In the genomic region with DNA sequence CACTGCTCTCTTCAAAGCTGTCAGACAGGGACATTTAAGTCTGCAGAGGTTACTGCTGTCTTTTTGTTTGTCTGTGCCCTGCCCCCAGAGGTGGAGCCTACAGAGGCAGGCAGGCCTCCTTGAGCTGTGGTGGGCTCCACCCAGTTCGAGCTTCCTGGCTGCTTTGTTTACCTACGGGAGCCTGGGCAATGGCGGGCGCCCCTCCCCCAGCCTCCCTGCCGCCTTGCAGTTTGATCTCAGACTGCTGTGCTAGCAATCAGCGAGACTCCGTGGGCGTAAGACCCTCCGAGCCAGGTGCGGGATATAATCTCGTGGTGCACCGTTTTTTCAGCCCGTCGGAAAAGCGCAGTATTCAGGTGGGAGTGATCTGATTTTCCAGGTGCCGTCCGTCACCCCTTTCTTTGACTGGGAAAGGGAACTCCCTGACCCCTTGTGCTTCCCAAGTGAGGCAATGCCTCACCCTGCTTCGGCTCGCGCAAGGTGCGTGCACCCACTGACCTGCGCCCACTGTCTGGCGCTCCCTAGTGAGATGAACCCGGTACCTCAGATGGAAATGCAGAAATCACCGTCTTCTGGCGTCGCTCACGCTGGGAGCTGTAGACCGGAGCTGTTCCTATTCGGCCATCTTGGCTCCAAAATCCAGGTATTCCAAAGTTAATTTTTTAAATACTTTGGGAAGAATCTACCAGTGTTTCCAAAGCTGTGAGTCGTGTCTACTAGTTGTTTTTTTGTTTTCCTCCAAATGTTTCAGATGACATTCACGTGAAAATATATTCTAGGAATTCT, we compare ENCODE assay signal across 7 cellular contexts.
DNase-seq lines count a peak whose midpoint lies in the region; TF ChIP-seq lines count a peak whose summit lies in the region.
"Not testable (repeated sequence)": the region's sequence is repeated elsewhere in the genome, so short reads cannot be mapped to it uniquely, and the experiment has no call there.

No MANE protein-coding gene starts in this region.

- H3K9me3 ChIP-seq in NT2/D1 (ENCODE audit: insufficient read depth, low read length); endodermal cell (ENCODE audit: control insufficient read depth, low read length); neural progenitor cell (ENCODE audit: low read depth): not testable (repeated sequence)

- not testable (repeated sequence) for H3K27me3 ChIP-seq in H7 (ENCODE audit: control insufficient read depth, insufficient read depth, low read length); KMS-11 (ENCODE audit: insufficient read depth, low read depth); NT2/D1 (ENCODE audit: insufficient read depth, insufficient read length); endodermal cell (ENCODE audit: control insufficient read depth, insufficient read depth, low read length, poor library complexity, severe bottlenecking); neural progenitor cell

- H3K4me2 ChIP-seq in KMS-11: peak overlapping the region; percentile 34; the same call in 1 of the 2 replicates
- peak overlapping the region; percentile 7 for H3K4me2 ChIP-seq in neural progenitor cell

- H3K9ac ChIP-seq in KMS-11: peak overlapping the region; percentile 53; the same call in 1 of the 2 replicates
- H3K9ac ChIP-seq in NT2/D1 (ENCODE audit: insufficient read length, low read depth): peak overlapping the region; percentile 61
- not testable (repeated sequence) for H3K9ac ChIP-seq in endodermal cell (ENCODE audit: extremely low read depth, low read length, poor library complexity, severe bottlenecking); neural progenitor cell

- not testable (repeated sequence) for H3K27me3 Mint-ChIP-seq in endodermal cell (ENCODE audit: insufficient read depth); neural progenitor cell (ENCODE audit: insufficient read depth, low read depth)

- peak overlapping the region; percentile 74 for H3K4me3 Mint-ChIP-seq in endodermal cell
- H3K4me3 Mint-ChIP-seq in neural progenitor cell: not testable (repeated sequence)

- H3F3A ChIP-seq in neural progenitor cell (ENCODE audit: low read depth): not testable (repeated sequence)

- H3K36me3 ChIP-seq in H7 (replicated peaks; ENCODE audit: control insufficient read depth, insufficient read depth, low read length); KMS-11 (ENCODE audit: insufficient read depth); NT2/D1 (ENCODE audit: insufficient read depth, insufficient read length, low read length); endodermal cell (ENCODE audit: control insufficient read depth, insufficient read depth, low read length); neural progenitor cell: not testable (repeated sequence)

- TF ChIP-seq CTCF in KMS-11 (conservative IDR thresholded peaks at IDR 0.05; ENCODE audit: low read depth, low read length); endodermal cell (conservative IDR thresholded peaks at IDR 0.05); neural progenitor cell (IDR thresholded peaks at IDR 0.05): not testable (repeated sequence)

- H2AFZ ChIP-seq in KMS-11 (ENCODE audit: low read depth): peak overlapping the region; percentile 47; the same call in 1 of the 2 replicates
- peak overlapping the region; percentile 72 for H2AFZ ChIP-seq in neural progenitor cell (replicated peaks)

- not testable (repeated sequence) for H3K36me3 Mint-ChIP-seq in endodermal cell (ENCODE audit: low read depth); neural progenitor cell

- H3K4me3 ChIP-seq in H7 (ENCODE audit: insufficient read depth, low read depth, low read length) (peak overlapping the region; percentile 36), NT2/D1 (ENCODE audit: insufficient read length, low read depth) (peak overlapping the region; percentile 45), neural progenitor cell (peak overlapping the region; percentile 28)
- H3K4me3 ChIP-seq in KMS-11 (IDR thresholded peaks at IDR 0.05; ENCODE audit: insufficient read depth, low read depth, low read length); endodermal cell (ENCODE audit: low read length): not testable (repeated sequence)

- H3K4me1 Mint-ChIP-seq in endodermal cell: not testable (repeated sequence)
- H3K4me1 Mint-ChIP-seq in neural progenitor cell: peaks cover 23% of the 10 kb centered on the region

- WGBS in endodermal cell (ENCODE audit: insufficient coverage in 1 of 2, insufficient read length in 1 of 2), 2 experiments: 92% methylated on average over 9 to 31 of the region's 32 CpGs

- peak overlapping the region; percentile 97 for H3K27ac Mint-ChIP-seq in endodermal cell
- not testable (repeated sequence) for H3K27ac Mint-ChIP-seq in neural progenitor cell

- H3K79me2 ChIP-seq in KMS-11 (ENCODE audit: insufficient read depth, low read depth); neural progenitor cell (ENCODE audit: low read depth): not testable (repeated sequence)

- H3K27ac ChIP-seq in KMS-11: peak overlapping the region; percentile 51
- H3K27ac ChIP-seq in endodermal cell (ENCODE audit: low read depth, low read length); neural progenitor cell: not testable (repeated sequence)

- peak; percentile 71 for DNase-seq in DMS53 (lab: John Stamatoyannopoulos, UW)
- not testable (repeated sequence) for DNase-seq in H7; NT2/D1 (ENCODE audit: low read depth, low spot score); neural progenitor cell (ENCODE audit: low spot score)
- peak; percentile 3 for DNase-seq in SW480 (ENCODE audit: low spot score)
- DNase-seq in endodermal cell: peak; percentile 56

- H3K9me3 Mint-ChIP-seq in endodermal cell: peaks cover 19% of the 10 kb centered on the region
- H3K9me3 Mint-ChIP-seq in neural progenitor cell: not testable (repeated sequence)

- H3K4me1 ChIP-seq in KMS-11 (ENCODE audit: low read depth, poor library complexity, severe bottlenecking); NT2/D1 (ENCODE audit: insufficient read depth, insufficient read length); endodermal cell (ENCODE audit: control insufficient read depth, insufficient read depth, low read length); neural progenitor cell: not testable (repeated sequence)

- not testable (repeated sequence) for H4K20me1 ChIP-seq in KMS-11 (ENCODE audit: insufficient read depth); neural progenitor cell (ENCODE audit: low read depth)
